In genomic region chr10:58557714-58558113, GRCh38 we compare ENCODE assay signal across 28 cellular contexts.
"Had no signal": no experiment of that assay in that cellular context is flagged by ENCODE, and none has a peak within 500 bp of the region (broad histone marks: within the 10 kb centered on the region; RNA-seq: fewer than 3 reads in every experiment).

No MANE protein-coding gene starts in this region.

- H3K27ac Mint-ChIP-seq: natural killer cell; neural progenitor cell; progenitor cell of endocrine pancreas; stimulated activated effector memory CD8-positive, alpha-beta T cell treated with anti-CD3 and anti-CD28 coated beads, Interleukin-12 subunit alpha, Interleukin-12 subunit beta, amount 100 ng/mL, for 72 hours; stimulated activated naive B cell treated with anti-CD40 and anti-IgM and Interleukin-4, amounts not matched to agents 10 μg/mL and 1 μg/mL and 100 μg/mL, for 72 hours; stimulated activated naive CD8-positive, alpha-beta T cell treated with anti-CD3 and anti-CD28 coated beads, Interleukin-15, Interleukin-2, amounts not matched to agents 100 ng/mL and 50 ng/mL, for 24 hours had no signal

- H3K4me1 Mint-ChIP-seq: natural killer cell; nephron; neural progenitor cell; stimulated activated effector memory CD8-positive, alpha-beta T cell treated with anti-CD3 and anti-CD28 coated beads, Interleukin-12 subunit alpha, Interleukin-12 subunit beta, amount 100 ng/mL, for 72 hours; stimulated activated naive B cell treated with anti-CD40 and anti-IgM and Interleukin-4, amounts not matched to agents 10 μg/mL and 1 μg/mL and 100 μg/mL, for 72 hours had no signal

- H3K4me3 ChIP-seq: neural progenitor cell, ovary, psoas muscle, right lobe of liver, sigmoid colon, stomach, thoracic aorta, thyroid gland, tibial nerve, upper lobe of left lung, uterus had no signal

- H3K36me3 Mint-ChIP-seq: stimulated activated effector memory CD8-positive, alpha-beta T cell treated with anti-CD3 and anti-CD28 coated beads, Interleukin-12 subunit alpha, Interleukin-12 subunit beta, amount 100 ng/mL, for 72 hours had no signal

- H3K27ac ChIP-seq: neural progenitor cell, ovary, parathyroid adenoma, psoas muscle, right lobe of liver, sigmoid colon, stomach, thoracic aorta, thyroid gland, tibial nerve, upper lobe of left lung, uterus had no signal

- H3K36me3 ChIP-seq: neural progenitor cell, ovary, right lobe of liver, sigmoid colon, stomach, thoracic aorta, thyroid gland, tibial nerve, upper lobe of left lung, uterus had no signal

- H3K27me3 ChIP-seq: neural progenitor cell, ovary, right lobe of liver, sigmoid colon, stomach, thyroid gland, tibial nerve, upper lobe of left lung, uterus had no signal

- H3K4me1 ChIP-seq: neural progenitor cell, parathyroid adenoma, psoas muscle, sigmoid colon, stomach, tibial nerve, upper lobe of left lung, uterus had no signal

- H3K9me3 ChIP-seq: ovary, psoas muscle, thyroid gland had no signal

- H3K4me3 Mint-ChIP-seq: natural killer cell; nephron; neural progenitor cell; stimulated activated effector memory CD8-positive, alpha-beta T cell treated with anti-CD3 and anti-CD28 coated beads, Interleukin-12 subunit alpha, Interleukin-12 subunit beta, amount 100 ng/mL, for 72 hours; stimulated activated naive B cell treated with anti-CD40 and anti-IgM and Interleukin-4, amounts not matched to agents 10 μg/mL and 1 μg/mL and 100 μg/mL, for 72 hours; stimulated activated naive CD8-positive, alpha-beta T cell treated with anti-CD3 and anti-CD28 coated beads, Interleukin-15, Interleukin-2, amounts not matched to agents 100 ng/mL and 50 ng/mL, for 24 hours had no signal

- DNase-seq: natural killer cell; occipital lobe; ovary; posterior cingulate gyrus; psoas muscle; right cardiac atrium; right lobe of liver; sigmoid colon; small intestine; stimulated activated CD4-positive, alpha-beta T cell treated with anti-CD3 and anti-CD28 coated beads, Interleukin-15, amount 100 ng/mL, for 24 hours; stimulated activated CD4-positive, alpha-beta T cell treated with anti-CD3 and anti-CD28 coated beads, Interleukin-2, amount 100 ng/mL, for 24 hours; stimulated activated CD4-positive, alpha-beta T cell treated with anti-CD3 and anti-CD28 coated beads, Interleukin-2, amount 100 ng/mL, for 48 hours; stimulated activated CD4-positive, alpha-beta T cell treated with anti-CD3 and anti-CD28 coated beads, Interleukin-4, amount 100 ng/mL, for 24 hours; stimulated activated naive B cell treated with anti-CD40 and anti-IgM and Interleukin-4, amounts not matched to agents 10 μg/mL and 1 μg/mL and 100 μg/mL, for 72 hours; stimulated activated naive CD4-positive, alpha-beta T cell treated with Interleukin-2 at 50 U/mL for 16 hours; stomach; thyroid gland; trophoblast cell; upper lobe of left lung; uterus had no signal

- ATAC-seq: natural killer cell; psoas muscle; right cardiac atrium; right lobe of liver; stimulated activated effector memory CD8-positive, alpha-beta T cell treated with anti-CD3 and anti-CD28 coated beads, Interleukin-12 subunit alpha, Interleukin-12 subunit beta, amount 100 ng/mL, for 72 hours; stimulated activated naive B cell treated with anti-CD40 and anti-IgM and Interleukin-4, amounts not matched to agents 10 μg/mL and 1 μg/mL and 100 μg/mL, for 72 hours had no signal

- H3K27me3 Mint-ChIP-seq: stimulated activated naive B cell treated with anti-CD40 and anti-IgM and Interleukin-4, amounts not matched to agents 10 μg/mL and 1 μg/mL and 100 μg/mL, for 72 hours; stimulated activated naive CD8-positive, alpha-beta T cell treated with anti-CD3 and anti-CD28 coated beads, Interleukin-15, Interleukin-2, amounts not matched to agents 100 ng/mL and 50 ng/mL, for 24 hours had no signal
